ENCODE assay signal across 9 cellular contexts in genomic region chr2:74250189-74250631, GRCh38. TPM values are rescaled to one million over a fixed set of nuclear protein-coding genes. Genes with fewer than 3 reads are reported as not detected.
DNase-seq lines count a peak whose midpoint lies in the region; ATAC-seq, FAIRE-seq and TF ChIP-seq lines count a peak whose summit lies in the region.
"Had no signal": no experiment of that assay in that cellular context is flagged by ENCODE, and none has a peak within 500 bp of the region (broad histone marks: within the 10 kb centered on the region; RNA-seq: fewer than 3 reads in every experiment).

No MANE protein-coding gene starts in this region.

- H3K36me3 ChIP-seq in SK-N-SH (replicated peaks in 1 of 2; ENCODE audit: control insufficient read depth in 1 of 2, insufficient read depth in 2 of 2, low read length in 1 of 2) (no peaks in the 10 kb centered on the region), right atrium auricular region (no peaks in the 10 kb centered on the region)

- no peaks in the 10 kb centered on the region for H4K20me1 ChIP-seq in SK-N-SH (ENCODE audit: insufficient read depth)

- H3K9me2 ChIP-seq in SK-N-SH, result no peaks in the 10 kb centered on the region

- H3F3A ChIP-seq in SK-N-SH (replicated peaks; ENCODE audit: insufficient read depth), result no peaks in the 10 kb centered on the region

- no peaks in the 10 kb centered on the region for H3K9me3 Mint-ChIP-seq in activated naive CD8-positive, alpha-beta T cell treated with anti-CD3 and anti-CD28 coated beads, Interleukin-2, amount 10 ng/mL, durations not matched to agents 7 days and 5 days
- H3K9me3 Mint-ChIP-seq: activated naive CD4-positive, alpha-beta T cell treated with anti-CD3 and anti-CD28 coated beads, Interleukin-2, amount 50 U/mL, for 24 hours had no signal

- CTCF ChIA-PET in SK-N-SH (lab: Yijun Ruan, JAX), result interaction anchor here (0.6 to 7.0 kb wide), 60 partner anchors 9 to 954 kb away, joined by 3 to 125 read pairs (median 4); partner anchors contain the start of genes C2orf81, SLC4A5 and WDR54

- no peak overlapping the region for H3K4me2 ChIP-seq in SK-N-SH

- peak; percentile 53 for DNase-seq in D721Med (ENCODE audit: insufficient read length, low spot score)
- peak; percentile 26 for DNase-seq in HK-2 (ENCODE audit: unreplicated experiment)
- peak; percentile 85 for DNase-seq in SK-N-SH
- peak; percentile 68 for DNase-seq in activated naive CD8-positive, alpha-beta T cell treated with anti-CD3 and anti-CD28 coated beads, Interleukin-2, amount 10 ng/mL, durations not matched to agents 7 days and 5 days
- DNase-seq in right atrium auricular region (ENCODE audit: low spot score), result no peak
- DNase-seq in stimulated activated CD4-positive, alpha-beta T cell treated with anti-CD3 and anti-CD28 coated beads, Interleukin-12 subunit alpha, Interleukin-12 subunit beta, amount 100 ng/mL, for 4 hours, result peak; percentile 56

- H3K4me1 Mint-ChIP-seq in activated naive CD8-positive, alpha-beta T cell treated with anti-CD3 and anti-CD28 coated beads, Interleukin-2, amount 10 ng/mL, durations not matched to agents 7 days and 5 days, result peaks cover 7% of the 10 kb centered on the region

- ATAC-seq in activated naive CD8-positive, alpha-beta T cell treated with anti-CD3 and anti-CD28 coated beads, Interleukin-2, amount 10 ng/mL, durations not matched to agents 7 days and 5 days (ENCODE audit: low read depth), result peak; percentile 72
- ATAC-seq in HG02610 (IDR thresholded peaks at IDR 0.05; ENCODE audit: unreplicated experiment) (no peak), HG02623 (IDR thresholded peaks at IDR 0.05; ENCODE audit: unreplicated experiment) (no peak)

- TF ChIP-seq CTCF in D721Med (IDR thresholded peaks at IDR 0.05; ENCODE audit: insufficient read depth, missing control alignments) (peak; percentile 77), SK-N-SH (IDR thresholded peaks at IDR 0.05) (peak; percentile 88), right atrium auricular region (IDR thresholded peaks at IDR 0.05) (peak; percentile 78 to 79)

- POLR2A ChIA-PET in SK-N-SH (lab: Yijun Ruan, JAX), result no interaction called here
- POLR2A ChIA-PET in activated naive CD8-positive, alpha-beta T cell treated with anti-CD3 and anti-CD28 coated beads, Interleukin-2, amount 10 ng/mL, durations not matched to agents 7 days and 5 days (lab: Charles Lee), result interaction anchor here (0.6 to 1.9 kb wide), 5 partner anchors 12 to 141 kb away, joined by 3 to 7 read pairs (median 6); partner anchors contain the start of genes MOB1A and MTHFD2

- H3K9ac ChIP-seq in SK-N-SH, result no peak overlapping the region

- no peaks in the 10 kb centered on the region for H3K9me3 ChIP-seq in SK-N-SH
- H3K9me3 ChIP-seq in right atrium auricular region, result no peaks in the 10 kb centered on the region

- TF ChIP-seq EP300 in SK-N-SH (IDR thresholded peaks at IDR 0.05; ENCODE audit: borderline replicate concordance in 1 of 2, low read depth in 1 of 2, low read length in 1 of 2), result no peak

- no peaks in the 10 kb centered on the region for H3K4me1 ChIP-seq in SK-N-SH (ENCODE audit: control insufficient read depth in 1 of 2, insufficient read depth in 2 of 2, low read depth in 1 of 2, low read length in 1 of 2)
- no peaks in the 10 kb centered on the region for H3K4me1 ChIP-seq in right atrium auricular region

- H3K27me3 ChIP-seq in SK-N-SH (ENCODE audit: insufficient read depth) (no peaks in the 10 kb centered on the region), right atrium auricular region (no peaks in the 10 kb centered on the region)

- no peak overlapping the region for H3K27ac ChIP-seq in SK-N-SH (ENCODE audit: low read depth in 2 of 2, low read length in 1 of 2)
- H3K27ac ChIP-seq in right atrium auricular region, result no peak overlapping the region

- H2AFZ ChIP-seq in SK-N-SH (ENCODE audit: low read depth), result no peak overlapping the region

- H3K27ac Mint-ChIP-seq in activated naive CD8-positive, alpha-beta T cell treated with anti-CD3 and anti-CD28 coated beads, Interleukin-2, amount 10 ng/mL, durations not matched to agents 7 days and 5 days, result peak overlapping the region; percentile 28
- H3K27ac Mint-ChIP-seq: activated naive CD4-positive, alpha-beta T cell treated with anti-CD3 and anti-CD28 coated beads, Interleukin-2, amount 50 U/mL, for 24 hours had no signal

- no peaks in the 10 kb centered on the region for H3K36me3 Mint-ChIP-seq in activated naive CD8-positive, alpha-beta T cell treated with anti-CD3 and anti-CD28 coated beads, Interleukin-2, amount 10 ng/mL, durations not matched to agents 7 days and 5 days
- H3K36me3 Mint-ChIP-seq: activated naive CD4-positive, alpha-beta T cell treated with anti-CD3 and anti-CD28 coated beads, Interleukin-2, amount 50 U/mL, for 24 hours had no signal

- H3K4me3 ChIP-seq in SK-N-SH (ENCODE audit: low read depth in 2 of 2, low read length in 1 of 2), result no peak overlapping the region
- no peak overlapping the region for H3K4me3 ChIP-seq in right atrium auricular region

- H3K79me2 ChIP-seq in SK-N-SH (ENCODE audit: insufficient read depth), result no peaks in the 10 kb centered on the region

- H3K4me3 Mint-ChIP-seq in activated naive CD8-positive, alpha-beta T cell treated with anti-CD3 and anti-CD28 coated beads, Interleukin-2, amount 10 ng/mL, durations not matched to agents 7 days and 5 days, result no peak overlapping the region
- H3K4me3 Mint-ChIP-seq: activated naive CD4-positive, alpha-beta T cell treated with anti-CD3 and anti-CD28 coated beads, Interleukin-2, amount 50 U/mL, for 24 hours had no signal

- TF ChIP-seq RAD21 in SK-N-SH (IDR thresholded peaks at IDR 0.05; ENCODE audit: low read length), result peak; percentile 81

- no peaks in the 10 kb centered on the region for H3K27me3 Mint-ChIP-seq in activated naive CD8-positive, alpha-beta T cell treated with anti-CD3 and anti-CD28 coated beads, Interleukin-2, amount 10 ng/mL, durations not matched to agents 7 days and 5 days
- H3K27me3 Mint-ChIP-seq: activated naive CD4-positive, alpha-beta T cell treated with anti-CD3 and anti-CD28 coated beads, Interleukin-2, amount 50 U/mL, for 24 hours had no signal

- WGBS in SK-N-SH (ENCODE audit: low lambda C conversion rate), result 23% methylated on average over 10 of the region's 10 CpGs

- FAIRE-seq in D721Med (lab: Jason Lieb, UNC), result no peak

TF ChIP-seq in SK-N-SH, 30 proteins besides CTCF, POLR2A, EP300 and RAD21 (continues in another document):
- TF ChIP-seq GATA2 (CRISPR knock-in tag; IDR thresholded peaks at IDR 0.05) (no peak), USF2 (IDR thresholded peaks at IDR 0.05; ENCODE audit: borderline replicate concordance, low read depth, low read length) (no peak), REST (IDR thresholded peaks at IDR 0.05; ENCODE audit: low read depth, low read length) (no peak), GABPA (IDR thresholded peaks at IDR 0.05; ENCODE audit: low read depth) (no peak), SMC3 (IDR thresholded peaks at IDR 0.05; ENCODE audit: low read depth, low read length) (peak; percentile 74), ZBTB33 (IDR thresholded peaks at IDR 0.05; ENCODE audit: borderline replicate concordance, low read depth) (no peak)

RNA-seq across cellular contexts. Expression of gene MTHFD2, which starts 51.8 kb away (rescaled TPM):
- 68.6 and 82.6 TPM in 2 replicates for polyA plus RNA-seq in SK-N-SH (2012; rRNA removed)
- 75.5 and 88.9 TPM in 2 replicates for polyA plus RNA-seq in SK-N-SH (2012; cell fraction: cytosol; rRNA removed)
- 67.4 and 69.4 TPM in 2 replicates for polyA plus RNA-seq in SK-N-SH (2012; cell fraction: nucleus; rRNA removed)
- 100 to 1,000 TPM; 127 to 130 TPM for total RNA-seq in activated naive CD8-positive, alpha-beta T cell treated with anti-CD3 and anti-CD28 coated beads, Interleukin-2, amount 10 ng/mL, durations not matched to agents 7 days and 5 days
- total RNA-seq in right atrium auricular region, result 10 to 100 TPM; 12.9 to 15.8 TPM

Comparison
In these comparisons a context has a peak if more than half of its experiments do, and no peak if none do; other contexts are left out.
1. RNA of gene MTHFD2, which starts 51.8 kb away (total RNA-seq): 127 to 130 TPM in activated naive CD8-positive, alpha-beta T cell treated with anti-CD3 and anti-CD28 coated beads, Interleukin-2, amount 10 ng/mL, durations not matched to agents 7 days and 5 days; 12.9 to 15.8 TPM in right atrium auricular region; every median in the first group is over 4 times any median in the second.
2. Peak in every context shown above with its lines, with median percentiles within 50 percentile points of each other: CTCF ChIP-seq.